In genomic region chr10:76618641-76619040, GRCh38 we compare ENCODE assay signal across 22 cellular contexts.
"Had no signal": no experiment of that assay in that cellular context is flagged by ENCODE, and none has a peak within 500 bp of the region (broad histone marks: within the 10 kb centered on the region; RNA-seq: fewer than 3 reads in every experiment).

No MANE protein-coding gene starts in this region.

- DNase-seq: activated CD4-positive, alpha-beta T cell treated with anti-CD3 and anti-CD28 coated beads for 4 hours; activated CD4-positive, alpha-beta T cell treated with anti-CD3 and anti-CD28 coated beads, Interleukin-2, amount 50 U/mL, for 48 hours; activated CD4-positive, CD25-positive, alpha-beta regulatory T cell; activated naive CD4-positive, alpha-beta T cell; activated naive CD8-positive, alpha-beta T cell treated with anti-CD3 and anti-CD28 coated beads for 36 hours; activated T-cell treated with anti-CD3 and anti-CD28 coated beads, Interleukin-2, amount 50 U/mL, for 4 hours; adrenal gland; aorta; body of pancreas; dermis blood vessel endothelial cell; effector CD4-positive, alpha-beta T cell; esophagus squamous epithelium; foreskin melanocyte; left cardiac atrium; left ventricle myocardium superior; right lobe of liver; stimulated activated CD4-positive, alpha-beta T cell treated with anti-CD3 and anti-CD28 coated beads, Interleukin-2, amount 100 ng/mL, for 48 hours; substantia nigra had no signal

- H3K9me3 Mint-ChIP-seq: activated T-helper 2 cell treated with anti-CD3 and anti-CD28 coated beads, Interferon-gamma antibody, Interleukin-2, Interleukin-4, amounts not matched to agents 10 μg/mL and 5 μg/mL and 100 μg/mL, durations not matched to agents 14 hours and 24 hours and 36 hours had no signal

- H3K27me3 Mint-ChIP-seq: activated naive CD8-positive, alpha-beta T cell treated with anti-CD3 and anti-CD28 coated beads for 36 hours; stimulated activated naive CD8-positive, alpha-beta T cell treated with anti-CD3 and anti-CD28 coated beads, Interleukin-15, Interleukin-2, amounts not matched to agents 100 ng/mL and 50 ng/mL, for 24 hours had no signal

- H3K4me1 Mint-ChIP-seq: activated naive CD8-positive, alpha-beta T cell treated with anti-CD3 and anti-CD28 coated beads for 36 hours; nephron had no signal

- ATAC-seq: activated T-cell treated with anti-CD3 and anti-CD28 coated beads, Interleukin-2, amount 50 U/mL, for 4 hours; body of pancreas; left cardiac atrium; left ventricle myocardium superior; right lobe of liver had no signal

- H3K27ac Mint-ChIP-seq: activated naive CD8-positive, alpha-beta T cell treated with anti-CD3 and anti-CD28 coated beads for 36 hours; activated T-helper 2 cell treated with anti-CD3 and anti-CD28 coated beads, Interferon-gamma antibody, Interleukin-2, Interleukin-4, amounts not matched to agents 10 μg/mL and 5 μg/mL and 100 μg/mL, durations not matched to agents 14 hours and 24 hours and 36 hours; nephron; stimulated activated naive CD8-positive, alpha-beta T cell treated with anti-CD3 and anti-CD28 coated beads, Interleukin-15, Interleukin-2, amounts not matched to agents 100 ng/mL and 50 ng/mL, for 24 hours; type B pancreatic cell had no signal

- H3K36me3 Mint-ChIP-seq: activated naive CD8-positive, alpha-beta T cell treated with anti-CD3 and anti-CD28 coated beads for 36 hours; type B pancreatic cell had no signal

- H3K4me3 Mint-ChIP-seq: activated naive CD8-positive, alpha-beta T cell treated with anti-CD3 and anti-CD28 coated beads for 36 hours; activated T-cell treated with anti-CD3 and anti-CD28 coated beads, Interleukin-2, amount 50 U/mL, for 4 hours; nephron; stimulated activated naive CD8-positive, alpha-beta T cell treated with anti-CD3 and anti-CD28 coated beads, Interleukin-15, Interleukin-2, amounts not matched to agents 100 ng/mL and 50 ng/mL, for 24 hours; type B pancreatic cell had no signal
